ENCODE assay signal across 10 cellular contexts in the genomic region with DNA sequence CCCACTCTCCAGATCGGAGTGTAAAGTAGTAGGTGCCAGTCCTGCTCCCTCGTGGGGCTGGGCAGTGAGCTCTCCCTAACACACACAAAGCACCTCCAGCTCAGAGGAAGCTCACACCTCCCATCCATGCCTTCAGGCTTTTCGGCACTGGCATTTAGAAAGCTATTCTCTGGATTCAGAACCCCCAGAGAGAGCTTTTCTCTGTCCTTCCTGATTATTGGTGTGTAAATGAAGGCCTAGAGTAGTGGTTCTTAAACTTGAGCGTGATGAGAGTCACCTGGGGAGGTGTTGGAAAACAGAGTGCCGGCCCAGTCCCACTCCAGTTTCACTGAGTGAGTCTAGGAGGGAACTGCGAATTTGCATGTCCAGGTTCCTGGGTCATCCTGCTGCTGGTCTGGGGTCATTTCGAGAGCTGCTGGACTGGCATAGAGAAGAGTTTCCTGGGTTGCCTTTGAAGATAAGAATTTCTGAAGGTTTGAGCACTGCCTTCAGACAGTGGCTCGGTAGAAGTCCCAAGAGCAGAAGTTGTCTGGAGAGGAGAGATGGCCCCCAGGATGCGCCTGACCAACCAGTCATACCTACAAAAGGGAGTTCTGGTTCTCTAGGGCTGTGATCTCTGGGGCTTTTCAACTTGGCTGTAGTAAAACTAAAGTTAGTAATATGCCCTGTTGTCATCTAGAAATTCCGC. TPM values are rescaled to one million over a fixed set of nuclear protein-coding genes. Genes with fewer than 3 reads are reported as not detected.
DNase-seq lines count a peak whose midpoint lies in the region; ATAC-seq and TF ChIP-seq lines count a peak whose summit lies in the region.
"Had no signal": no experiment of that assay in that cellular context is flagged by ENCODE, and none has a peak within 500 bp of the region (broad histone marks: within the 10 kb centered on the region; RNA-seq: fewer than 3 reads in every experiment).

No MANE protein-coding gene starts in this region.

- no peak overlapping the region for H3K4me3 ChIP-seq in iPS DF 6.9 (ENCODE audit: low read length)
- peak overlapping the region in 1 of 4 donors; percentile 14 for H3K4me3 ChIP-seq in sigmoid colon

- no peak for TF ChIP-seq CTCF in sigmoid colon (IDR thresholded peaks at IDR 0.05)

- peaks cover 68% of the 10 kb centered on the region for H3K4me1 ChIP-seq in ES-I3 (ENCODE audit: insufficient read depth, low read length)
- peaks cover 20% of the 10 kb centered on the region for H3K4me1 ChIP-seq in iPS DF 6.9 (ENCODE audit: control insufficient read depth, insufficient read depth, low read length)
- H3K4me1 ChIP-seq in sigmoid colon: peaks cover 0 to 100% (median 98%) of the 10 kb centered on the region in 4 donors

- ATAC-seq in activated CD4-positive, CD25-positive, alpha-beta regulatory T cell treated with anti-CD3 and anti-CD28 coated beads, Interleukin-2, amount 50 U/mL, for 24 hours: no peak

- H3K9me3 ChIP-seq in ES-I3 (ENCODE audit: control insufficient read depth, insufficient read depth, low read length): no peaks in the 10 kb centered on the region
- H3K9me3 ChIP-seq in iPS DF 6.9 (ENCODE audit: control insufficient read depth, insufficient read depth, low read length): no peaks in the 10 kb centered on the region
- no peaks in the 10 kb centered on the region for H3K9me3 ChIP-seq in sigmoid colon

- peak overlapping the region; percentile 14 for H3K27ac ChIP-seq in iPS DF 6.9 (ENCODE audit: low read length)
- H3K27ac ChIP-seq in sigmoid colon: peak overlapping the region; percentile 95 to 100 (median 98)

- H3K36me3 ChIP-seq in ES-I3 (ENCODE audit: insufficient read depth, low read length): peaks cover 3% of the 10 kb centered on the region
- peaks cover 2% of the 10 kb centered on the region; the same call in 1 of the 2 replicates for H3K36me3 ChIP-seq in iPS DF 6.9 (ENCODE audit: control insufficient read depth, insufficient read depth, low read length)
- H3K36me3 ChIP-seq in sigmoid colon: peaks cover 0 to 15% (median 2%) of the 10 kb centered on the region in 4 donors

- no peak for DNase-seq in activated T-helper 1 cell treated with anti-CD3 and anti-CD28 coated beads, Interleukin-12 subunit alpha, Interleukin-12 subunit beta, Interleukin-2, Interleukin-4 antibody, amounts not matched to agents 30 ng/mL and 10 ng/mL and 1 ng/mL, durations not matched to agents 14 hours and 24 hours and 36 hours (ENCODE audit: low spot score)
- DNase-seq in iPS DF 6.9 (ENCODE audit: low read depth, low spot score) (no peak), sigmoid colon (no peak), mucosa of gallbladder (ENCODE audit: low spot score) (no peak)
- DNase-seq in stimulated activated CD4-positive, alpha-beta T cell treated with anti-CD3 and anti-CD28 coated beads, Interleukin-12 subunit alpha, Interleukin-12 subunit beta, amount 100 ng/mL, for 4 hours: no peak
- DNase-seq in stimulated activated naive CD4-positive, alpha-beta T cell (lab: John Stamatoyannopoulos, UW): no peak
- DNase-seq: effector CD4-positive, alpha-beta T cell; naive B cell had no signal

- TF ChIP-seq EP300 in sigmoid colon (IDR thresholded peaks at IDR 0.05): no peak

- H3K9me3 Mint-ChIP-seq in activated T-helper 1 cell treated with anti-CD3 and anti-CD28 coated beads, Interleukin-12 subunit alpha, Interleukin-12 subunit beta, Interleukin-2, Interleukin-4 antibody, amounts not matched to agents 30 ng/mL and 10 ng/mL and 1 ng/mL, durations not matched to agents 14 hours and 24 hours and 36 hours: no peaks in the 10 kb centered on the region
- H3K9me3 Mint-ChIP-seq: naive B cell had no signal

- peaks cover 4% of the 10 kb centered on the region for H3K27me3 Mint-ChIP-seq in activated T-helper 1 cell treated with anti-CD3 and anti-CD28 coated beads, Interleukin-12 subunit alpha, Interleukin-12 subunit beta, Interleukin-2, Interleukin-4 antibody, amounts not matched to agents 30 ng/mL and 10 ng/mL and 1 ng/mL, durations not matched to agents 14 hours and 24 hours and 36 hours (ENCODE audit: insufficient read depth)

- peaks cover 1% of the 10 kb centered on the region for H3K36me3 Mint-ChIP-seq in activated T-helper 1 cell treated with anti-CD3 and anti-CD28 coated beads, Interleukin-12 subunit alpha, Interleukin-12 subunit beta, Interleukin-2, Interleukin-4 antibody, amounts not matched to agents 30 ng/mL and 10 ng/mL and 1 ng/mL, durations not matched to agents 14 hours and 24 hours and 36 hours (ENCODE audit: low read depth)
- H3K36me3 Mint-ChIP-seq: naive B cell had no signal

- H3K27me3 ChIP-seq in iPS DF 6.9 (ENCODE audit: control insufficient read depth, insufficient read depth, low read length): no peaks in the 10 kb centered on the region
- H3K27me3 ChIP-seq in sigmoid colon: no peaks in the 10 kb centered on the region

- H3K4me3 Mint-ChIP-seq in activated T-helper 1 cell treated with anti-CD3 and anti-CD28 coated beads, Interleukin-12 subunit alpha, Interleukin-12 subunit beta, Interleukin-2, Interleukin-4 antibody, amounts not matched to agents 30 ng/mL and 10 ng/mL and 1 ng/mL, durations not matched to agents 14 hours and 24 hours and 36 hours: no peak overlapping the region

- intact Hi-C loops in activated T-helper 1 cell treated with anti-CD3 and anti-CD28 coated beads, Interleukin-12 subunit alpha, Interleukin-12 subunit beta, Interleukin-2, Interleukin-4 antibody, amounts not matched to agents 30 ng/mL and 10 ng/mL and 1 ng/mL, durations not matched to agents 14 hours and 24 hours and 36 hours (cut with micrococcal nuclease): loop anchor here (2.0 kb wide), 1 partner anchor 14 kb away; a partner anchor contains a TSS
- intact Hi-C loops in sigmoid colon (cut with DNase I): loop anchor here (10.0 kb wide), 1 partner anchor 340 kb away; a partner anchor contains a TSS

- no peak for TF ChIP-seq POLR2A in sigmoid colon (IDR thresholded peaks at IDR 0.05)

- peaks cover 55% of the 10 kb centered on the region for H3K4me1 Mint-ChIP-seq in activated T-helper 1 cell treated with anti-CD3 and anti-CD28 coated beads, Interleukin-12 subunit alpha, Interleukin-12 subunit beta, Interleukin-2, Interleukin-4 antibody, amounts not matched to agents 30 ng/mL and 10 ng/mL and 1 ng/mL, durations not matched to agents 14 hours and 24 hours and 36 hours (ENCODE audit: low read depth)

- peak overlapping the region; percentile 86 for H3K27ac Mint-ChIP-seq in activated T-helper 1 cell treated with anti-CD3 and anti-CD28 coated beads, Interleukin-12 subunit alpha, Interleukin-12 subunit beta, Interleukin-2, Interleukin-4 antibody, amounts not matched to agents 30 ng/mL and 10 ng/mL and 1 ng/mL, durations not matched to agents 14 hours and 24 hours and 36 hours

- no CpG with 5 or more reads among the region's 10 CpGs for WGBS in iPS DF 6.9 (ENCODE audit: insufficient coverage, insufficient read length)
- 35 to 72% methylated on average over 10 of the region's 10 CpGs for WGBS in sigmoid colon, 2 donors

- peak overlapping the region; percentile 10 for H3K9ac ChIP-seq in ES-I3 (ENCODE audit: low read depth, low read length)

RNA-seq across cellular contexts. Expression of a gene that starts 15.1 kb away (rescaled TPM):
- 47.4 and 50.9 TPM in 2 replicates for total RNA-seq in activated T-helper 1 cell treated with anti-CD3 and anti-CD28 coated beads, Interleukin-12 subunit alpha, Interleukin-12 subunit beta, Interleukin-2, Interleukin-4 antibody, amounts not matched to agents 30 ng/mL and 10 ng/mL and 1 ng/mL, durations not matched to agents 14 hours and 24 hours and 36 hours
- total RNA-seq in sigmoid colon: 100 to 1,000 TPM; 240 to 453 (median 303) TPM
- 100 to 1,000 TPM; 180 to 548 (median 335) TPM for polyA plus RNA-seq in sigmoid colon
- total RNA-seq in mucosa of gallbladder: 139 TPM
